In the genomic region with DNA sequence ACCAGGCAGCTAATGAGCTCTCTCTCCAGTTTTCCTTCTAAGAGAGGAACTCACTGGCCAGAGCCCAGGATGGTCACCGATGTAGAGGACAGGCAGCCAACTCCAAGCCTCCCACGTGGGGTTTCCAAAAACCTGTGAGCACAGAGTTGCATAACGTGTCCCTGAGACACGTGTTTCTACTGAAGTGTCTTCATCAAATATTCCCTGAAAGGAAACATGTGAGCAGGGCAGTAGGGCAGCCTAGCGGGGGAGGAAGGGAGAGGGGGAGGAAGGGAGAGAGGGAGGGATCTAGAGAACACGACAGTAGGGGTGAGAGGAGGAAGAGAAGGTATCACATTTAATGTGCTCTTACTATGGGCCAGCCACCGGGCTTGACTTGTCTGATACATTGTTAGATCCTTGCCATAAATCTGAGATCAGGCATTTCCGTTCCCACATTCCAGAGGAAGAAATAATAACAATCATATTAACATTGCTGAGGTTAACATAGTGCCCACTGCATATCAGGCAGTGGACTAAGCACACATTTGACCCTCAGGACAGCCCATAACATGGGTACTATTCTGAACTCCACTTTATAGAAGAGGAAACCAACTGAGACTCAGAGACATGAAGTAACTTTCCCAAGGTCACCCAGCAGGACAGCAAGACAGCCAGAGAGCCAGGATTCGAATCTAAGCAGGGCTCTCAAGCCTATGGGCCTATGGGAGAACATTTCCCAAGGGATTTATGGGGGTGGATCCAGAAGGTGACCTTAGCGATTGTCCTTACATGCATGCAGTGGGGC, we compare ENCODE assay signal across 8 cellular contexts. TPM values are rescaled to one million over a fixed set of nuclear protein-coding genes. Genes with fewer than 3 reads are reported as not detected.
DNase-seq lines count a peak whose midpoint lies in the region; ATAC-seq and TF ChIP-seq lines count a peak whose summit lies in the region.

No MANE protein-coding gene starts in this region.

- peaks cover 27% of the 10 kb centered on the region for H3K4me1 Mint-ChIP-seq in T-helper 17 cell
- H3K4me1 Mint-ChIP-seq in progenitor cell of endocrine pancreas (ENCODE audit: low read depth): peaks cover 30% of the 10 kb centered on the region
- H3K4me1 Mint-ChIP-seq in stimulated activated memory B cell treated with anti-CD40 and anti-IgM and Interleukin-4, amounts not matched to agents 10 μg/mL and 1 μg/mL and 100 μg/mL, for 72 hours: peaks cover 6% of the 10 kb centered on the region
- peaks cover 46% of the 10 kb centered on the region for H3K4me1 Mint-ChIP-seq in CD14-positive monocyte

- no peak for ATAC-seq in T-helper 17 cell
- ATAC-seq in stimulated activated memory B cell treated with anti-CD40 and anti-IgM and Interleukin-4, amounts not matched to agents 10 μg/mL and 1 μg/mL and 100 μg/mL, for 72 hours: no peak
- no peak for ATAC-seq in HG03565 (IDR thresholded peaks at IDR 0.05; ENCODE audit: unreplicated experiment)

- peak; percentile 96 for DNase-seq in G401 (ENCODE audit: low spot score)
- DNase-seq in T-helper 17 cell: no peak
- DNase-seq in glomerular visceral epithelial cell (ENCODE audit: extremely low spot score): peak; percentile 82
- no peak for DNase-seq in progenitor cell of endocrine pancreas (ENCODE audit: low spot score, unreplicated experiment)
- no peak for DNase-seq in CD14-positive monocyte (ENCODE audit: low spot score)
- no peak for DNase-seq in central memory CD4-positive, alpha-beta T cell

- H3K36me3 Mint-ChIP-seq in T-helper 17 cell (ENCODE audit: low read depth) (peaks cover 3% of the 10 kb centered on the region), progenitor cell of endocrine pancreas (ENCODE audit: insufficient read depth) (no peaks in the 10 kb centered on the region), CD14-positive monocyte (no peaks in the 10 kb centered on the region)
- H3K36me3 Mint-ChIP-seq in stimulated activated memory B cell treated with anti-CD40 and anti-IgM and Interleukin-4, amounts not matched to agents 10 μg/mL and 1 μg/mL and 100 μg/mL, for 72 hours: no peaks in the 10 kb centered on the region

- intact Hi-C loops in CD14-positive monocyte (cut with micrococcal nuclease): no loop called here

- H3K9me3 ChIP-seq in T-helper 17 cell (ENCODE audit: control insufficient read depth, low read length, poor library complexity, severe bottlenecking): no peaks in the 10 kb centered on the region

- no peaks in the 10 kb centered on the region for H3K9me3 Mint-ChIP-seq in progenitor cell of endocrine pancreas (ENCODE audit: low read depth)
- no peaks in the 10 kb centered on the region for H3K9me3 Mint-ChIP-seq in stimulated activated memory B cell treated with anti-CD40 and anti-IgM and Interleukin-4, amounts not matched to agents 10 μg/mL and 1 μg/mL and 100 μg/mL, for 72 hours
- peaks cover 0 to 3% (median 0%) of the 10 kb centered on the region in 7 donors for H3K9me3 Mint-ChIP-seq in CD14-positive monocyte

- peak overlapping the region; percentile 24 for H3K27ac Mint-ChIP-seq in T-helper 17 cell
- peak overlapping the region; percentile 45 for H3K27ac Mint-ChIP-seq in progenitor cell of endocrine pancreas
- no peak overlapping the region for H3K27ac Mint-ChIP-seq in stimulated activated memory B cell treated with anti-CD40 and anti-IgM and Interleukin-4, amounts not matched to agents 10 μg/mL and 1 μg/mL and 100 μg/mL, for 72 hours
- H3K27ac Mint-ChIP-seq in CD14-positive monocyte: peak overlapping the region in 3 of 7 donors; percentile 28 to 50 (median 40)

- no peak overlapping the region for H3K4me3 Mint-ChIP-seq in T-helper 17 cell
- H3K4me3 Mint-ChIP-seq in progenitor cell of endocrine pancreas (ENCODE audit: low read depth): no peak overlapping the region
- no peak overlapping the region for H3K4me3 Mint-ChIP-seq in stimulated activated memory B cell treated with anti-CD40 and anti-IgM and Interleukin-4, amounts not matched to agents 10 μg/mL and 1 μg/mL and 100 μg/mL, for 72 hours
- H3K4me3 Mint-ChIP-seq in CD14-positive monocyte: peak overlapping the region in 1 of 2 donors; percentile 42

- TF ChIP-seq CTCF in progenitor cell of endocrine pancreas (IDR thresholded peaks at IDR 0.05; ENCODE audit: unreplicated experiment): no peak
- TF ChIP-seq CTCF in CD14-positive monocyte (IDR thresholded peaks at IDR 0.05): no peak

- in situ Hi-C loops in G401 (cut with HindIII; ENCODE audit: low sequenced_read_pairs): no loop called here

- no peaks in the 10 kb centered on the region for H3K27me3 Mint-ChIP-seq in T-helper 17 cell
- peaks cover 42% of the 10 kb centered on the region for H3K27me3 Mint-ChIP-seq in progenitor cell of endocrine pancreas
- no peaks in the 10 kb centered on the region for H3K27me3 Mint-ChIP-seq in stimulated activated memory B cell treated with anti-CD40 and anti-IgM and Interleukin-4, amounts not matched to agents 10 μg/mL and 1 μg/mL and 100 μg/mL, for 72 hours
- H3K27me3 Mint-ChIP-seq in CD14-positive monocyte (ENCODE audit: low read depth in 3 of 3): peaks cover 0 to 2% (median 0%) of the 10 kb centered on the region in 3 donors

RNA-seq across cellular contexts. Expression of a gene that starts 4.5 kb away (rescaled TPM):
- 13.0 and 21.9 TPM in 2 replicates for total RNA-seq in G401 (2014; rRNA removed; shearing (Covaris generic))
- total RNA-seq in T-helper 17 cell (10 to 100 TPM; 93.3 to 99.5 TPM), progenitor cell of endocrine pancreas (31.1 and 31.9 TPM in 2 replicates)
- polyA plus RNA-seq in CD14-positive monocyte: 10 to 100 TPM; 22.1 to 23.1 TPM

RNA-seq across cellular contexts. Expression of a gene that starts 10.3 kb away (rescaled TPM):
- 16.4 and 24.7 TPM in 2 replicates for total RNA-seq in G401 (2014; rRNA removed; shearing (Covaris generic))
- total RNA-seq in T-helper 17 cell (1 to 10 TPM; 2.7 to 5.3 TPM), progenitor cell of endocrine pancreas (112 and 121 TPM in 2 replicates)
- polyA plus RNA-seq in CD14-positive monocyte: 1 to 10 TPM; 1.6 to 1.9 TPM

RNA-seq across cellular contexts. Expression of a gene that starts 19.6 kb away (rescaled TPM):
- total RNA-seq in G401 (2014; rRNA removed; shearing (Covaris generic)): not detected in 2 replicates
- total RNA-seq in T-helper 17 cell (not detected), progenitor cell of endocrine pancreas (not detected in 2 replicates)
- under 1 TPM in 1 of 2 donors, not detected in 1; 0.11 TPM for polyA plus RNA-seq in CD14-positive monocyte

RNA-seq across cellular contexts. Expression of a gene that starts 49.6 kb away (rescaled TPM):
- total RNA-seq in G401 (2014; rRNA removed; shearing (Covaris generic)): 0.86 and 5.7 TPM in 2 replicates
- 10 to 100 TPM; 10.7 to 10.9 TPM for total RNA-seq in T-helper 17 cell
- total RNA-seq in progenitor cell of endocrine pancreas: 22.0 and 23.2 TPM in 2 replicates
- polyA plus RNA-seq in CD14-positive monocyte: 10 to 100 TPM; 15.6 to 21.9 TPM

RNA-seq across cellular contexts. Expression of a gene that starts 50.4 kb away (rescaled TPM):
- not detected in 2 replicates for total RNA-seq in G401 (2014; rRNA removed; shearing (Covaris generic))
- total RNA-seq in T-helper 17 cell (not detected), progenitor cell of endocrine pancreas (0.20 TPM in 1 of 2 replicates, not detected in the other)
- not detected for polyA plus RNA-seq in CD14-positive monocyte

Comparison
In these comparisons a context has a peak if more than half of its experiments do, and no peak if none do; other contexts are left out.
1. DNase-seq: peak in G401 (single experiment) and glomerular visceral epithelial cell (single experiment); none in T-helper 17 cell (0 of 3), progenitor cell of endocrine pancreas (single experiment), CD14-positive monocyte (single experiment) and central memory CD4-positive, alpha-beta T cell (single experiment).